In genomic region chr5:16777432-16777831, GRCh38 we compare ENCODE assay signal across 19 cellular contexts.
DNase-seq lines count a peak whose midpoint lies in the region; ATAC-seq and TF ChIP-seq lines count a peak whose summit lies in the region.
"Had no signal": no experiment of that assay in that cellular context is flagged by ENCODE, and none has a peak within 500 bp of the region (broad histone marks: within the 10 kb centered on the region; RNA-seq: fewer than 3 reads in every experiment).

No MANE protein-coding gene starts in this region.

- H3K36me3 ChIP-seq in SK-N-MC (ENCODE audit: insufficient read depth, low read length) = peaks cover 91% of the 10 kb centered on the region

- peak overlapping the region; percentile 10; the same call in 1 of the 2 replicates for H3K27ac ChIP-seq in SK-N-MC
- H3K27ac ChIP-seq: 22Rv1, C4-2B had no signal

- H3K9ac ChIP-seq in SK-N-MC (ENCODE audit: insufficient read length) = no peak overlapping the region

- no peaks in the 10 kb centered on the region for H3K9me3 ChIP-seq in SK-N-MC (ENCODE audit: low read depth, low read length)

- no peak overlapping the region for H3K4me3 Mint-ChIP-seq in activated naive CD8-positive, alpha-beta T cell treated with anti-CD3 and anti-CD28 coated beads, Interleukin-2, amount 50 U/mL, for 24 hours
- H3K4me3 Mint-ChIP-seq in activated naive CD8-positive, alpha-beta T cell treated with anti-CD3 and anti-CD28 coated beads for 36 hours = no peak overlapping the region
- H3K4me3 Mint-ChIP-seq in chondrocyte (ENCODE audit: unreplicated experiment) = no peak overlapping the region
- no peak overlapping the region for H3K4me3 Mint-ChIP-seq in stimulated activated memory B cell treated with anti-CD40 and anti-IgM and Interleukin-4, amounts not matched to agents 10 μg/mL and 1 μg/mL and 100 μg/mL, for 72 hours
- H3K4me3 Mint-ChIP-seq: CD8-positive, alpha-beta memory T cell had no signal

- H3K27me3 Mint-ChIP-seq in activated naive CD8-positive, alpha-beta T cell treated with anti-CD3 and anti-CD28 coated beads, Interleukin-2, amount 50 U/mL, for 24 hours = peaks cover 2% of the 10 kb centered on the region
- no peaks in the 10 kb centered on the region for H3K27me3 Mint-ChIP-seq in activated naive CD8-positive, alpha-beta T cell treated with anti-CD3 and anti-CD28 coated beads for 36 hours
- H3K27me3 Mint-ChIP-seq in chondrocyte (ENCODE audit: low read depth) = no peaks in the 10 kb centered on the region
- peaks cover 12% of the 10 kb centered on the region for H3K27me3 Mint-ChIP-seq in stimulated activated memory B cell treated with anti-CD40 and anti-IgM and Interleukin-4, amounts not matched to agents 10 μg/mL and 1 μg/mL and 100 μg/mL, for 72 hours

- no peaks in the 10 kb centered on the region for H3K4me1 Mint-ChIP-seq in activated naive CD8-positive, alpha-beta T cell treated with anti-CD3 and anti-CD28 coated beads, Interleukin-2, amount 50 U/mL, for 24 hours
- no peaks in the 10 kb centered on the region for H3K4me1 Mint-ChIP-seq in activated naive CD8-positive, alpha-beta T cell treated with anti-CD3 and anti-CD28 coated beads for 36 hours
- H3K4me1 Mint-ChIP-seq in chondrocyte (ENCODE audit: low read depth) = peaks cover 25% of the 10 kb centered on the region
- no peaks in the 10 kb centered on the region for H3K4me1 Mint-ChIP-seq in stimulated activated memory B cell treated with anti-CD40 and anti-IgM and Interleukin-4, amounts not matched to agents 10 μg/mL and 1 μg/mL and 100 μg/mL, for 72 hours
- H3K4me1 Mint-ChIP-seq: CD8-positive, alpha-beta memory T cell had no signal

- no peaks in the 10 kb centered on the region for H3K36me3 Mint-ChIP-seq in activated naive CD8-positive, alpha-beta T cell treated with anti-CD3 and anti-CD28 coated beads, Interleukin-2, amount 50 U/mL, for 24 hours (ENCODE audit: low read depth)
- no peaks in the 10 kb centered on the region for H3K36me3 Mint-ChIP-seq in activated naive CD8-positive, alpha-beta T cell treated with anti-CD3 and anti-CD28 coated beads for 36 hours
- H3K36me3 Mint-ChIP-seq in chondrocyte (ENCODE audit: low read depth) = peaks cover 16% of the 10 kb centered on the region
- no peaks in the 10 kb centered on the region for H3K36me3 Mint-ChIP-seq in stimulated activated memory B cell treated with anti-CD40 and anti-IgM and Interleukin-4, amounts not matched to agents 10 μg/mL and 1 μg/mL and 100 μg/mL, for 72 hours
- H3K36me3 Mint-ChIP-seq: CD8-positive, alpha-beta memory T cell had no signal

- TF ChIP-seq CTCF in chondrocyte (IDR thresholded peaks at IDR 0.05) = no peak

- no peak for DNase-seq in activated naive CD8-positive, alpha-beta T cell treated with anti-CD3 and anti-CD28 coated beads, Interleukin-2, amount 50 U/mL, for 24 hours
- no peak for DNase-seq in activated naive CD8-positive, alpha-beta T cell treated with anti-CD3 and anti-CD28 coated beads for 36 hours
- DNase-seq in SK-N-MC (ENCODE audit: low read depth, low spot score) = no peak
- DNase-seq in chondrocyte (ENCODE audit: low spot score) = no peak
- DNase-seq in hepatic stellate cell (ENCODE audit: low spot score) = no peak
- DNase-seq in stimulated activated CD4-positive, alpha-beta T cell treated with anti-CD3 and anti-CD28 coated beads, Interleukin-4, amount 100 ng/mL, for 24 hours = no peak
- DNase-seq in left lobe of liver (ENCODE audit: low spot score) = no peak
- DNase-seq: Calu3; CD8-positive, alpha-beta memory T cell; H7; NCI-H1105 treated with DMSO at 0.1 percent for 48 hours; NCI-H2029 treated with DMSO at 0.1 percent for 48 hours; NCI-H2171; NCI-H345; NCI-H526; Right ventricle myocardium superior had no signal

- ATAC-seq in activated naive CD8-positive, alpha-beta T cell treated with anti-CD3 and anti-CD28 coated beads, Interleukin-2, amount 50 U/mL, for 24 hours = peak; percentile 7
- ATAC-seq in stimulated activated memory B cell treated with anti-CD40 and anti-IgM and Interleukin-4, amounts not matched to agents 10 μg/mL and 1 μg/mL and 100 μg/mL, for 72 hours = peak; percentile 42
- no peak for ATAC-seq in left lobe of liver

- no peak overlapping the region for H3K27ac Mint-ChIP-seq in activated naive CD8-positive, alpha-beta T cell treated with anti-CD3 and anti-CD28 coated beads, Interleukin-2, amount 50 U/mL, for 24 hours
- H3K27ac Mint-ChIP-seq in activated naive CD8-positive, alpha-beta T cell treated with anti-CD3 and anti-CD28 coated beads for 36 hours = no peak overlapping the region
- peak overlapping the region; percentile 1 for H3K27ac Mint-ChIP-seq in chondrocyte (ENCODE audit: unreplicated experiment)
- H3K27ac Mint-ChIP-seq in stimulated activated memory B cell treated with anti-CD40 and anti-IgM and Interleukin-4, amounts not matched to agents 10 μg/mL and 1 μg/mL and 100 μg/mL, for 72 hours = no peak overlapping the region
- H3K27ac Mint-ChIP-seq: CD8-positive, alpha-beta memory T cell had no signal

- H3K9me3 Mint-ChIP-seq in activated naive CD8-positive, alpha-beta T cell treated with anti-CD3 and anti-CD28 coated beads, Interleukin-2, amount 50 U/mL, for 24 hours = no peaks in the 10 kb centered on the region
- no peaks in the 10 kb centered on the region for H3K9me3 Mint-ChIP-seq in activated naive CD8-positive, alpha-beta T cell treated with anti-CD3 and anti-CD28 coated beads for 36 hours
- H3K9me3 Mint-ChIP-seq in chondrocyte (ENCODE audit: low read depth) = no peaks in the 10 kb centered on the region
- no peaks in the 10 kb centered on the region for H3K9me3 Mint-ChIP-seq in stimulated activated memory B cell treated with anti-CD40 and anti-IgM and Interleukin-4, amounts not matched to agents 10 μg/mL and 1 μg/mL and 100 μg/mL, for 72 hours
- H3K9me3 Mint-ChIP-seq: CD8-positive, alpha-beta memory T cell had no signal

- no peak overlapping the region for H3K4me3 ChIP-seq in SK-N-MC
